ENCODE assay signal across 1 cellular context in genomic region chr9:8917978-8918739, GRCh38.
TF ChIP-seq lines count a peak whose summit lies in the region.

No MANE protein-coding gene starts in this region.

TF ChIP-seq in liver, 16 proteins besides CTCF, POLR2A, EP300 and RAD21 (continued from another document):
- TF ChIP-seq, protein P1, sequence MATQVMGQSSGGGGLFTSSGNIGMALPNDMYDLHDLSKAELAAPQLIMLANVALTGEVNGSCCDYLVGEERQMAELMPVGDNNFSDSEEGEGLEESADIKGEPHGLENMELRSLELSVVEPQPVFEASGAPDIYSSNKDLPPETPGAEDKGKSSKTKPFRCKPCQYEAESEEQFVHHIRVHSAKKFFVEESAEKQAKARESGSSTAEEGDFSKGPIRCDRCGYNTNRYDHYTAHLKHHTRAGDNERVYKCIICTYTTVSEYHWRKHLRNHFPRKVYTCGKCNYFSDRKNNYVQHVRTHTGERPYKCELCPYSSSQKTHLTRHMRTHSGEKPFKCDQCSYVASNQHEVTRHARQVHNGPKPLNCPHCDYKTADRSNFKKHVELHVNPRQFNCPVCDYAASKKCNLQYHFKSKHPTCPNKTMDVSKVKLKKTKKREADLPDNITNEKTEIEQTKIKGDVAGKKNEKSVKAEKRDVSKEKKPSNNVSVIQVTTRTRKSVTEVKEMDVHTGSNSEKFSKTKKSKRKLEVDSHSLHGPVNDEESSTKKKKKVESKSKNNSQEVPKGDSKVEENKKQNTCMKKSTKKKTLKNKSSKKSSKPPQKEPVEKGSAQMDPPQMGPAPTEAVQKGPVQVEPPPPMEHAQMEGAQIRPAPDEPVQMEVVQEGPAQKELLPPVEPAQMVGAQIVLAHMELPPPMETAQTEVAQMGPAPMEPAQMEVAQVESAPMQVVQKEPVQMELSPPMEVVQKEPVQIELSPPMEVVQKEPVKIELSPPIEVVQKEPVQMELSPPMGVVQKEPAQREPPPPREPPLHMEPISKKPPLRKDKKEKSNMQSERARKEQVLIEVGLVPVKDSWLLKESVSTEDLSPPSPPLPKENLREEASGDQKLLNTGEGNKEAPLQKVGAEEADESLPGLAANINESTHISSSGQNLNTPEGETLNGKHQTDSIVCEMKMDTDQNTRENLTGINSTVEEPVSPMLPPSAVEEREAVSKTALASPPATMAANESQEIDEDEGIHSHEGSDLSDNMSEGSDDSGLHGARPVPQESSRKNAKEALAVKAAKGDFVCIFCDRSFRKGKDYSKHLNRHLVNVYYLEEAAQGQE (IDR thresholded peaks at IDR 0.05), result no peak
- TF ChIP-seq YY1 (IDR thresholded peaks at IDR 0.05) (no peak), FOXA1 (IDR thresholded peaks at IDR 0.05) (no peak), EGR1 (IDR thresholded peaks at IDR 0.05; ENCODE audit: low read depth in 2 of 2) (no peak), ZBTB33 (IDR thresholded peaks at IDR 0.05) (no peak), RXRA (IDR thresholded peaks at IDR 0.05) (no peak), SP1 (IDR thresholded peaks at IDR 0.05) (no peak), MAX (IDR thresholded peaks at IDR 0.05) (no peak), FOXA2 (IDR thresholded peaks at IDR 0.05) (no peak), ATF3 (IDR thresholded peaks at IDR 0.05) (no peak), GABPA (IDR thresholded peaks at IDR 0.05 in 1 of 2, conservative IDR thresholded peaks at IDR 0.05 in 1 of 2) (no peak), NR2F2 (IDR thresholded peaks at IDR 0.05) (no peak), HNF4A (conservative IDR thresholded peaks at IDR 0.05) (no peak)
